ENCODE assay signal across 25 cellular contexts in the genomic region with DNA sequence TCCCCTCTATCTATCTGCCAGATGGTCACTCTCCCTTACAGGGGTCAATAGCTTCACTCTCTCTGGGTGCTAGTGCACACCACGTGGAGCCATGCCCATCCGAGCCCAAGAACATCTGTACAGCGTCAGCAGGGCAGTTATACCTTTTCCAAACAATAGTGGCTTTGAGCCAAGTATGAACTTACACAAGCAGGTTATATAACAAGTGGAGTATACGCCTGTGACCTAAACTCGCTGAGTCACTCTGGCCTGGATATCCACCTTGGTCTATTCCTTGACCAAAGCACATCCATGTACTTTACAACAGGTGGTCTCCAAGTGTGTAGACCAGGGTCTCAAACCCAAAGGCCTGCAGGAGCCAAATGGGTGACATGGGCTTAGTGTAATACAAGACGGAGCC. TPM values are rescaled to one million over a fixed set of nuclear protein-coding genes. Genes with fewer than 3 reads are reported as not detected.
DNase-seq lines count a peak whose midpoint lies in the region; ATAC-seq, FAIRE-seq and TF ChIP-seq lines count a peak whose summit lies in the region.
"Had no signal": no experiment of that assay in that cellular context is flagged by ENCODE, and none has a peak within 500 bp of the region (broad histone marks: within the 10 kb centered on the region; RNA-seq: fewer than 3 reads in every experiment).

No MANE protein-coding gene starts in this region.

- no peak overlapping the region for H3K27ac ChIP-seq in CD8-positive, alpha-beta memory T cell (ENCODE audit: low read depth, low read length)
- H3K27ac ChIP-seq in astrocyte (ENCODE audit: low read depth, low read length) (no peak overlapping the region), neuronal stem cell (replicated peaks; ENCODE audit: low read length) (no peak overlapping the region), mesendoderm (ENCODE audit: low read depth, low read length) (no peak overlapping the region)
- H3K27ac ChIP-seq: colonic mucosa, hepatocyte, ovary, PC-9, SJSA1, upper lobe of right lung had no signal

- H2BK120ac ChIP-seq in neuronal stem cell (ENCODE audit: low read depth, low read length) (no peak overlapping the region), mesendoderm (ENCODE audit: low read depth, low read length) (no peak overlapping the region)

- intact Hi-C loops in activated CD4-positive, alpha-beta T cell treated with anti-CD3 and anti-CD28 coated beads, Interleukin-2, amount 10 ng/mL, durations not matched to agents 24 days and 14 days (cut with micrococcal nuclease): no loop called here

- no CpG with 5 or more reads among the region's 6 CpGs for WGBS in neuronal stem cell (ENCODE audit: extremely low coverage in 2 of 2, insufficient read length in 2 of 2, insufficient replicate concordance in 1 of 2), 2 donors
- WGBS in mesendoderm (ENCODE audit: extremely low coverage, insufficient coverage, low lambda C conversion rate): no CpG with 5 or more reads among the region's 6 CpGs

- H3K36me3 Mint-ChIP-seq in activated CD4-positive, alpha-beta T cell treated with anti-CD3 and anti-CD28 coated beads, Interleukin-2, amount 10 ng/mL, durations not matched to agents 24 days and 14 days (ENCODE audit: low read depth): peaks cover 78% of the 10 kb centered on the region
- H3K36me3 Mint-ChIP-seq in CD8-positive, alpha-beta memory T cell: peaks cover 24 to 91% (median 44%) of the 10 kb centered on the region in 3 donors
- H3K36me3 Mint-ChIP-seq in astrocyte (ENCODE audit: low read depth, unreplicated experiment): peaks cover 26% of the 10 kb centered on the region

- POLR2A ChIA-PET in CD8-positive, alpha-beta memory T cell (lab: Charles Lee): no interaction called here

- H2BK15ac ChIP-seq in neuronal stem cell (ENCODE audit: low read length) (no peak overlapping the region), mesendoderm (replicated peaks; ENCODE audit: low read depth) (no peak overlapping the region)

- H3K79me1 ChIP-seq in neuronal stem cell (ENCODE audit: low read depth, low read length) (no peaks in the 10 kb centered on the region), mesendoderm (ENCODE audit: low read length) (no peaks in the 10 kb centered on the region)

- H2BK12ac ChIP-seq in neuronal stem cell (ENCODE audit: low read length): no peak overlapping the region

- H4K5ac ChIP-seq in mesendoderm (ENCODE audit: low read length): no peak overlapping the region

- H2AK5ac ChIP-seq in neuronal stem cell (ENCODE audit: low read depth, low read length) (no peak overlapping the region), mesendoderm (ENCODE audit: low read length) (no peak overlapping the region)

- H3K4me1 ChIP-seq in CD8-positive, alpha-beta memory T cell (ENCODE audit: insufficient read depth, low read length): no peaks in the 10 kb centered on the region
- H3K4me1 ChIP-seq in astrocyte (ENCODE audit: insufficient read depth, low read length) (peaks cover 31% of the 10 kb centered on the region), neuronal stem cell (ENCODE audit: control insufficient read depth in 2 of 2, insufficient read depth in 1 of 2, low read depth in 1 of 2, low read length in 2 of 2) (peaks cover 0 to 4% of the 10 kb centered on the region in 2 donors), mesendoderm (ENCODE audit: control insufficient read depth, low read depth, low read length) (no peaks in the 10 kb centered on the region)
- H3K4me1 ChIP-seq: colonic mucosa, upper lobe of right lung had no signal

- H4K8ac ChIP-seq in neuronal stem cell (ENCODE audit: low read depth, low read length) (peak overlapping the region; percentile 83), mesendoderm (ENCODE audit: low read depth, low read length) (no peak overlapping the region)

- no peak overlapping the region for H3K56ac ChIP-seq in mesendoderm (ENCODE audit: low read length)

- no peak overlapping the region for H3K14ac ChIP-seq in neuronal stem cell (ENCODE audit: low read length)

- no peak overlapping the region for H3K9ac ChIP-seq in astrocyte (ENCODE audit: low read length)
- peak overlapping the region; percentile 9 for H3K9ac ChIP-seq in neuronal stem cell (ENCODE audit: low read depth, low read length, poor library complexity)
- no peak overlapping the region for H3K9ac ChIP-seq in mesendoderm (ENCODE audit: low read length)

- H3K9me3 ChIP-seq in CD8-positive, alpha-beta memory T cell (ENCODE audit: low read length): peaks cover 5% of the 10 kb centered on the region
- no peaks in the 10 kb centered on the region for H3K9me3 ChIP-seq in astrocyte (ENCODE audit: insufficient read depth, low read depth, low read length)
- H3K9me3 ChIP-seq in neuronal stem cell (replicated peaks in 1 of 2; ENCODE audit: control insufficient read depth in 2 of 2, insufficient read depth in 1 of 2, low read depth in 1 of 2, low read length in 2 of 2): no peaks in the 10 kb centered on the region
- H3K9me3 ChIP-seq: colonic mucosa, ovary, stomach, upper lobe of right lung had no signal

- no peak overlapping the region for H3K18ac ChIP-seq in neuronal stem cell (ENCODE audit: low read length)
- no peak overlapping the region for H3K18ac ChIP-seq in mesendoderm (ENCODE audit: low read length)

- H3K4ac ChIP-seq in neuronal stem cell (ENCODE audit: low read length): no peak overlapping the region
- no peak overlapping the region for H3K4ac ChIP-seq in mesendoderm (ENCODE audit: low read depth, low read length)

- no peaks in the 10 kb centered on the region for H3K9me3 Mint-ChIP-seq in activated CD4-positive, alpha-beta T cell treated with anti-CD3 and anti-CD28 coated beads, Interleukin-2, amount 10 ng/mL, durations not matched to agents 24 days and 14 days
- H3K9me3 Mint-ChIP-seq in CD8-positive, alpha-beta memory T cell: peaks cover 0 to 7% (median 4%) of the 10 kb centered on the region in 5 donors
- H3K9me3 Mint-ChIP-seq in astrocyte (ENCODE audit: unreplicated experiment): no peaks in the 10 kb centered on the region
- H3K9me3 Mint-ChIP-seq: WTC11 had no signal

- H2AFZ ChIP-seq in astrocyte (ENCODE audit: low read depth, low read length): no peak overlapping the region
- no peak overlapping the region for H2AFZ ChIP-seq in neuronal stem cell (ENCODE audit: low read length)
- H2AFZ ChIP-seq: hepatocyte, PC-9 had no signal

- H4K20me1 ChIP-seq in astrocyte (ENCODE audit: insufficient read depth, low read length): peaks cover 3% of the 10 kb centered on the region

- no peak for TF ChIP-seq CTCF in astrocyte (IDR thresholded peaks at IDR 0.05; ENCODE audit: insufficient read depth, low read depth, low read length)

- H3K4me1 Mint-ChIP-seq in activated CD4-positive, alpha-beta T cell treated with anti-CD3 and anti-CD28 coated beads, Interleukin-2, amount 10 ng/mL, durations not matched to agents 24 days and 14 days: peaks cover 11% of the 10 kb centered on the region
- H3K4me1 Mint-ChIP-seq in CD8-positive, alpha-beta memory T cell: no peaks in the 10 kb centered on the region
- peaks cover 31% of the 10 kb centered on the region for H3K4me1 Mint-ChIP-seq in astrocyte (ENCODE audit: low read depth, unreplicated experiment)

- no peak for FAIRE-seq in astrocyte (lab: Jason Lieb, UNC)
- FAIRE-seq: A204.1, endometrium, GM12878 had no signal

- no peaks in the 10 kb centered on the region for H3K27me3 Mint-ChIP-seq in activated CD4-positive, alpha-beta T cell treated with anti-CD3 and anti-CD28 coated beads, Interleukin-2, amount 10 ng/mL, durations not matched to agents 24 days and 14 days
- no peaks in the 10 kb centered on the region for H3K27me3 Mint-ChIP-seq in CD8-positive, alpha-beta memory T cell
- H3K27me3 Mint-ChIP-seq in astrocyte (ENCODE audit: low read depth, unreplicated experiment): no peaks in the 10 kb centered on the region

- H3K27ac Mint-ChIP-seq in activated CD4-positive, alpha-beta T cell treated with anti-CD3 and anti-CD28 coated beads, Interleukin-2, amount 10 ng/mL, durations not matched to agents 24 days and 14 days: peak overlapping the region; percentile 45
- H3K27ac Mint-ChIP-seq in CD8-positive, alpha-beta memory T cell: peak overlapping the region in 5 of 8 donors; percentile 3 to 91 (median 5)
- peak overlapping the region; percentile 69 for H3K27ac Mint-ChIP-seq in astrocyte (ENCODE audit: unreplicated experiment)
- H3K27ac Mint-ChIP-seq: T-helper 2 cell treated with Interferon-gamma antibody and Interleukin-4, amounts not matched to agents 5 μg/mL and 100 μg/mL, for 36 hours; WTC11 had no signal

- no peaks in the 10 kb centered on the region for H3K27me3 ChIP-seq in CD8-positive, alpha-beta memory T cell (ENCODE audit: insufficient read depth, low read length, poor library complexity, severe bottlenecking)
- H3K27me3 ChIP-seq in astrocyte (ENCODE audit: insufficient read depth, low read length): no peaks in the 10 kb centered on the region
- H3K27me3 ChIP-seq in neuronal stem cell (ENCODE audit: control insufficient read depth in 3 of 3, insufficient read depth in 3 of 3, low read depth in 1 of 3, low read length in 3 of 3): no peaks in the 10 kb centered on the region
- H3K27me3 ChIP-seq in mesendoderm (ENCODE audit: insufficient read depth, low read length, poor library complexity): no peaks in the 10 kb centered on the region
- H3K27me3 ChIP-seq: colonic mucosa, hepatocyte, MG63, ovary, SJSA1, stomach, upper lobe of right lung had no signal

- DNase-seq in activated CD4-positive, alpha-beta T cell treated with anti-CD3 and anti-CD28 coated beads, Interleukin-2, amount 10 ng/mL, durations not matched to agents 24 days and 14 days: no peak
- DNase-seq in activated CD4-positive, alpha-beta T cell treated with anti-CD3 and anti-CD28 coated beads for 48 hours: no peak
- no peak for DNase-seq in CD8-positive, alpha-beta memory T cell
- DNase-seq in astrocyte (ENCODE audit: low read depth) (no peak), neuronal stem cell (ENCODE audit: low spot score) (no peak), mesendoderm (no peak)
- DNase-seq: activated effector memory CD4-positive, alpha-beta T cell treated with anti-CD3 and anti-CD28 coated beads, Interleukin-2, amount 50 U/mL, for 16 hours; colonic mucosa; H9; MG63; stomach; upper lobe of right lung had no signal

- H3K4me3 ChIP-seq in CD8-positive, alpha-beta memory T cell (ENCODE audit: low read length): no peak overlapping the region
- H3K4me3 ChIP-seq in astrocyte (ENCODE audit: insufficient read depth, low read depth, low read length): no peak overlapping the region
- H3K4me3 ChIP-seq in neuronal stem cell (ENCODE audit: low read length in 2 of 2): no peak overlapping the region
- no peak overlapping the region for H3K4me3 ChIP-seq in mesendoderm (ENCODE audit: low read length)
- H3K4me3 ChIP-seq: colonic mucosa, GM12878, hepatocyte, lung, MG63, ovary, PC-9, SJSA1, stomach, upper lobe of right lung had no signal

- no peak overlapping the region for H2BK5ac ChIP-seq in neuronal stem cell (ENCODE audit: low read length)
- no peak overlapping the region for H2BK5ac ChIP-seq in mesendoderm (ENCODE audit: low read length)

- ATAC-seq in HG03521 (IDR thresholded peaks at IDR 0.05; ENCODE audit: unreplicated experiment) (no peak), GM21367 (IDR thresholded peaks at IDR 0.05; ENCODE audit: unreplicated experiment) (no peak)
- ATAC-seq: GM12878, sciatic nerve, upper lobe of right lung, WTC11 had no signal

- peaks cover 49% of the 10 kb centered on the region for H3K36me3 ChIP-seq in CD8-positive, alpha-beta memory T cell (ENCODE audit: insufficient read depth, low read length)
- H3K36me3 ChIP-seq in astrocyte (ENCODE audit: insufficient read depth, low read length) (peaks cover 15% of the 10 kb centered on the region), neuronal stem cell (replicated peaks in 1 of 2; ENCODE audit: control insufficient read depth in 2 of 2, insufficient read depth in 2 of 2, low read length in 2 of 2) (no peaks in the 10 kb centered on the region), mesendoderm (ENCODE audit: control insufficient read depth, insufficient read depth, low read length) (peaks cover 2% of the 10 kb centered on the region)
- H3K36me3 ChIP-seq: ovary had no signal

- H3K79me2 ChIP-seq in astrocyte (ENCODE audit: insufficient read depth, low read length) (no peaks in the 10 kb centered on the region), mesendoderm (ENCODE audit: control insufficient read depth, insufficient read depth, low read length) (no peaks in the 10 kb centered on the region)
- H3K79me2 ChIP-seq: hepatocyte had no signal

- no peak overlapping the region for H4K91ac ChIP-seq in neuronal stem cell (ENCODE audit: low read depth, low read length, poor library complexity)

- no peak overlapping the region for H3K23ac ChIP-seq in neuronal stem cell (ENCODE audit: low read depth, low read length, poor library complexity)
- H3K23ac ChIP-seq in mesendoderm (ENCODE audit: low read length): no peak overlapping the region

- CTCF ChIA-PET in CD8-positive, alpha-beta memory T cell (lab: Charles Lee): interaction anchor here (1.2 to 3.1 kb wide), 2 partner anchors 9 to 14 kb away, joined by 3 to 10 read pairs; no protein-coding TSS in a partner anchor

- H3K4me3 Mint-ChIP-seq in activated CD4-positive, alpha-beta T cell treated with anti-CD3 and anti-CD28 coated beads, Interleukin-2, amount 10 ng/mL, durations not matched to agents 24 days and 14 days: no peak overlapping the region
- H3K4me3 Mint-ChIP-seq in CD8-positive, alpha-beta memory T cell: no peak overlapping the region
- H3K4me3 Mint-ChIP-seq in astrocyte (ENCODE audit: unreplicated experiment): no peak overlapping the region
- H3K4me3 Mint-ChIP-seq: H9; T-helper 2 cell treated with Interferon-gamma antibody and Interleukin-4, amounts not matched to agents 5 μg/mL and 100 μg/mL, for 36 hours; WTC11 had no signal

- H3K4me2 ChIP-seq in astrocyte (ENCODE audit: low read length) (no peak overlapping the region), neuronal stem cell (ENCODE audit: insufficient read depth, low read length, poor library complexity, severe bottlenecking) (no peak overlapping the region), mesendoderm (ENCODE audit: low read length) (no peak overlapping the region)
- H3K4me2 ChIP-seq: hepatocyte, PC-9 had no signal

RNA-seq across cellular contexts. Expression of a gene that starts 20.3 kb away (rescaled TPM):
- not detected in 2 replicates for total RNA-seq in activated CD4-positive, alpha-beta T cell treated with anti-CD3 and anti-CD28 coated beads, Interleukin-2, amount 10 ng/mL, durations not matched to agents 24 days and 14 days
- not detected for total RNA-seq in CD8-positive, alpha-beta memory T cell
- polyA plus RNA-seq in CD8-positive, alpha-beta memory T cell: not detected
- 1.5 and 2.3 TPM in 2 replicates for total RNA-seq in astrocyte
- 1.3 TPM for polyA plus RNA-seq in neuronal stem cell (2013, experiment 1 of 2)
- polyA plus RNA-seq in neuronal stem cell (2013, experiment 2 of 2): 1.3 TPM
- polyA plus RNA-seq in mesendoderm (2013, experiment 1 of 2): 18.5 TPM
- polyA plus RNA-seq in mesendoderm (2013, experiment 2 of 2): 19.5 TPM
- total RNA-seq: GM12878, PC-9, SJSA1 had no signal
- polyA plus RNA-seq: GM12878 had no signal

RNA-seq across cellular contexts. Expression of a gene that starts 52.5 kb away (rescaled TPM):
- total RNA-seq in activated CD4-positive, alpha-beta T cell treated with anti-CD3 and anti-CD28 coated beads, Interleukin-2, amount 10 ng/mL, durations not matched to agents 24 days and 14 days: 223 and 232 TPM in 2 replicates
- total RNA-seq in CD8-positive, alpha-beta memory T cell: 100 to 1,000 TPM; 211 to 217 TPM
- polyA plus RNA-seq in CD8-positive, alpha-beta memory T cell: 292 TPM
- total RNA-seq in astrocyte: 102 and 122 TPM in 2 replicates
- polyA plus RNA-seq in neuronal stem cell (2013, experiment 1 of 2): 47.4 TPM
- 40.6 TPM for polyA plus RNA-seq in neuronal stem cell (2013, experiment 2 of 2)
- polyA plus RNA-seq in mesendoderm (2013, experiment 1 of 2): 235 TPM
- 239 TPM for polyA plus RNA-seq in mesendoderm (2013, experiment 2 of 2)

Comparison
In these comparisons a context has a peak if more than half of its experiments do, and no peak if none do; other contexts are left out.
1. H3K27ac Mint-ChIP-seq: peak in every context shown above with its lines; median percentile 69 in astrocyte; 45 in activated CD4-positive, alpha-beta T cell treated with anti-CD3 and anti-CD28 coated beads, Interleukin-2, amount 10 ng/mL, durations not matched to agents 24 days and 14 days; 5 in CD8-positive, alpha-beta memory T cell.